Comparison of ENCODE assay signal across 1 cellular context in genomic region chr3:32947466-32948238, GRCh38.
A peak's percentile ranks its signal among the peaks of the same experiment; 100 is the strongest.
TF ChIP-seq lines count a peak whose summit lies in the region.

No MANE protein-coding gene starts in this region.

TF ChIP-seq in H1, 55 proteins besides CTCF, POLR2A, EP300 and RAD21:
- TF ChIP-seq KDM5A (IDR thresholded peaks at IDR 0.05; ENCODE audit: low read length) = no peak
- peak; percentile 66 for TF ChIP-seq E2F6 (IDR thresholded peaks at IDR 0.05)
- TF ChIP-seq NRF1 (IDR thresholded peaks at IDR 0.05; ENCODE audit: low read depth, low read length) = no peak
- no peak for TF ChIP-seq SIN3A (conservative IDR thresholded peaks at IDR 0.05 in 1 of 2, IDR thresholded peaks at IDR 0.05 in 1 of 2; ENCODE audit: low read depth in 1 of 2, low read length in 2 of 2)
- TF ChIP-seq CEBPB (IDR thresholded peaks at IDR 0.05; ENCODE audit: low read depth, low read length) = no peak
- no peak for TF ChIP-seq ZNF274 (IDR thresholded peaks at IDR 0.05; ENCODE audit: borderline replicate concordance, extremely low read depth, low read length)
- peak; percentile 51; the same call in 1 of the 2 replicates for TF ChIP-seq KDM1A (IDR thresholded peaks at IDR 0.05; ENCODE audit: borderline replicate concordance, low read length)
- no peak for TF ChIP-seq ATF2 (IDR thresholded peaks at IDR 0.05; ENCODE audit: low read length)
- TF ChIP-seq ASH2L (IDR thresholded peaks at IDR 0.05; ENCODE audit: low read length) = no peak
- TF ChIP-seq CBX8 (IDR thresholded peaks at IDR 0.05; ENCODE audit: borderline replicate concordance, low read depth, low read length) = no peak
- TF ChIP-seq RFX5 (IDR thresholded peaks at IDR 0.05; ENCODE audit: borderline replicate concordance, low read depth, low read length) = no peak
- no peak for TF ChIP-seq KDM4A (IDR thresholded peaks at IDR 0.05; ENCODE audit: low read depth, low read length, severe bottlenecking)
- TF ChIP-seq POLR2AphosphoS5 (IDR thresholded peaks at IDR 0.05; ENCODE audit: low read depth, low read length) = no peak
- peak; percentile 89 for TF ChIP-seq MAX (IDR thresholded peaks at IDR 0.05)
- TF ChIP-seq NANOG (IDR thresholded peaks at IDR 0.05; ENCODE audit: insufficient read depth, low read depth, low read length, poor library complexity, severe bottlenecking) = peak; percentile 81
- TF ChIP-seq POU5F1 (IDR thresholded peaks at IDR 0.05; ENCODE audit: low read depth, low read length) = no peak
- TF ChIP-seq ATF3 (IDR thresholded peaks at IDR 0.05; ENCODE audit: insufficient read depth, low read depth, low read length) = no peak
- TF ChIP-seq JUN (IDR thresholded peaks at IDR 0.05; ENCODE audit: low read depth, low read length) = no peak
- TF ChIP-seq HDAC6 (IDR thresholded peaks at IDR 0.05; ENCODE audit: low read depth, low read length) = no peak
- TF ChIP-seq SP1 (IDR thresholded peaks at IDR 0.05; ENCODE audit: low read depth, low read length) = no peak
- TF ChIP-seq JUND (IDR thresholded peaks at IDR 0.05; ENCODE audit: low read length) = peak; percentile 42
- TF ChIP-seq SIRT6 (IDR thresholded peaks at IDR 0.05; ENCODE audit: low read length) = no peak
- no peak for TF ChIP-seq SIX5 (IDR thresholded peaks at IDR 0.05; ENCODE audit: low read depth, low read length)
- TF ChIP-seq BACH1 (IDR thresholded peaks at IDR 0.05; ENCODE audit: low read length) = no peak
- no peak for TF ChIP-seq SUZ12 (IDR thresholded peaks at IDR 0.05; ENCODE audit: low read length)
- no peak for TF ChIP-seq EGR1 (IDR thresholded peaks at IDR 0.05; ENCODE audit: borderline replicate concordance, low read depth, low read length)
- no peak for TF ChIP-seq EZH2 (IDR thresholded peaks at IDR 0.05; ENCODE audit: low read depth, low read length, severe bottlenecking)
- no peak for TF ChIP-seq SRF (IDR thresholded peaks at IDR 0.05; ENCODE audit: low read depth, low read length)
- TF ChIP-seq TBP (IDR thresholded peaks at IDR 0.05; ENCODE audit: low read depth, low read length) = no peak
- no peak for TF ChIP-seq CREB1 (IDR thresholded peaks at IDR 0.05)
- TF ChIP-seq RNF2 (IDR thresholded peaks at IDR 0.05; ENCODE audit: borderline replicate concordance, low read depth, low read length, missing control alignments, poor library complexity, severe bottlenecking) = no peak
- TF ChIP-seq HDAC2 (IDR thresholded peaks at IDR 0.05; ENCODE audit: borderline replicate concordance in 1 of 2, low read depth in 2 of 2, low read length in 2 of 2) = no peak
- no peak for TF ChIP-seq SP4 (IDR thresholded peaks at IDR 0.05; ENCODE audit: low read length)
- TF ChIP-seq TCF12 (IDR thresholded peaks at IDR 0.05; ENCODE audit: low read depth, low read length) = no peak
TF ChIP-seq in H1: peak in this region for 5.
